Comparison of ENCODE assay signal across 17 cellular contexts in the genomic region with DNA sequence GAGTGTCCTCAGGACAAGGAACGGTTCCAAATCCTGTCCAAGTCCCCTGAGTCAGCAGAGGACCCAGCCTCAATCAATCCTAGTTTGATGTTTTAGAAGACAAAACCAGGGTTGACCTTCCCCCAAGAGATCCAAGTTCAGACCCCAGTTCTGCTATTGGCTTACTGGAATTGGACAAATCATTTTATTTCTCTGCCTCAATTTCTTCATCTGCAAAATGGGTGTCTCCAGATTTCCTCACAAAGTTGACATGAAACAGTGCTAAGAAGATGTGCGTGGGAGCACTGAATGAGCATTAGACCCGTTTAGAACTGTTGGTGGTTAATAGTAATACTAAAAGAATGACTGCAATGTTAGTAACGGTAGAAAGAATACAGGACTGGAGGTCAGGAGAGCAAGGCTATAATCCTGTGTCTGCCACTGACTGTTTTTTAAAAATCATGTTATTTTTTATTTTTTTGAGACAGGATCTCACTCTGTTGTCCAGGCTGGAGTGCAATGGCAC. TPM values are rescaled to one million over a fixed set of nuclear protein-coding genes. Genes with fewer than 3 reads are reported as not detected.
"Had no signal": no experiment of that assay in that cellular context is flagged by ENCODE, and none has a peak within 500 bp of the region (broad histone marks: within the 10 kb centered on the region; RNA-seq: fewer than 3 reads in every experiment).

No MANE protein-coding gene starts in this region.

- H3K27ac ChIP-seq: esophagus muscularis mucosa, heart left ventricle, left ventricle myocardium inferior, thoracic aorta had no signal

- H3K36me3 ChIP-seq: esophagus muscularis mucosa, heart left ventricle, left ventricle myocardium inferior, stomach, thoracic aorta had no signal

- H3K4me3 ChIP-seq: esophagus muscularis mucosa, heart left ventricle, left ventricle myocardium inferior, stomach, thoracic aorta had no signal

- H3K9me3 ChIP-seq: thoracic aorta had no signal

- DNase-seq: activated CD4-positive, alpha-beta T cell treated with anti-CD3 and anti-CD28 coated beads, Interleukin-2, amount 10 ng/mL, durations not matched to agents 7 days and 5 days; activated CD4-positive, CD25-positive, alpha-beta regulatory T cell; activated T-cell treated with anti-CD3 and anti-CD28 coated beads, Interleukin-2, amount 50 U/mL, for 1 hour; heart left ventricle; left ventricle myocardium inferior; nephron progenitor cell; stimulated activated CD4-positive, alpha-beta T cell treated with anti-CD3 and anti-CD28 coated beads, Interleukin-4, amount 100 ng/mL, for 1 hour; stimulated activated CD8-positive, alpha-beta memory T cell treated with anti-CD3 and anti-CD28 coated beads, Interleukin-4, amount 100 ng/mL, for 48 hours; stomach; T-helper 17 cell had no signal

RNA-seq across cellular contexts. Expression of a gene that starts 32.8 kb away (rescaled TPM):
- total RNA-seq: activated CD4-positive, alpha-beta T cell treated with anti-CD3 and anti-CD28 coated beads, Interleukin-2, amount 10 ng/mL, durations not matched to agents 7 days and 5 days; pulmonary artery endothelial cell; T-helper 17 cell had no signal

RNA-seq across cellular contexts. Expression of a gene that starts 35.8 kb away (rescaled TPM):
- total RNA-seq: activated CD4-positive, alpha-beta T cell treated with anti-CD3 and anti-CD28 coated beads, Interleukin-2, amount 10 ng/mL, durations not matched to agents 7 days and 5 days; activated CD8-positive, alpha-beta memory T cell treated with anti-CD3 and anti-CD28 coated beads for 36 hours; activated naive CD4-positive, alpha-beta T cell treated with anti-CD3 and anti-CD28 coated beads, Interleukin-2, amount 50 U/mL, for 72 hours; bronchial epithelial cell; esophagus muscularis mucosa; left ventricle myocardium inferior; omental fat pad; pulmonary artery endothelial cell; T-helper 17 cell; thoracic aorta had no signal
